ENCODE assay signal across 1 cellular context in genomic region chr2:98457045-98457696, GRCh38.
TF ChIP-seq lines count a peak whose summit lies in the region.

No MANE protein-coding gene starts in this region.

TF ChIP-seq in GM23338, 12 proteins besides CTCF, POLR2A, EP300 and RAD21 (continued from another document):
- TF ChIP-seq REST (IDR thresholded peaks at IDR 0.05; ENCODE audit: unreplicated experiment) (no peak), CREB1 (CRISPR knock-in tag; IDR thresholded peaks at IDR 0.05; ENCODE audit: low read depth) (no peak), EZH2 (IDR thresholded peaks at IDR 0.05; ENCODE audit: low read depth, unreplicated experiment) (no peak), JUNB (IDR thresholded peaks at IDR 0.05; ENCODE audit: unreplicated experiment) (no peak), ZNF114 (CRISPR knock-in tag; IDR thresholded peaks at IDR 0.05) (no peak)
